In the genomic region with DNA sequence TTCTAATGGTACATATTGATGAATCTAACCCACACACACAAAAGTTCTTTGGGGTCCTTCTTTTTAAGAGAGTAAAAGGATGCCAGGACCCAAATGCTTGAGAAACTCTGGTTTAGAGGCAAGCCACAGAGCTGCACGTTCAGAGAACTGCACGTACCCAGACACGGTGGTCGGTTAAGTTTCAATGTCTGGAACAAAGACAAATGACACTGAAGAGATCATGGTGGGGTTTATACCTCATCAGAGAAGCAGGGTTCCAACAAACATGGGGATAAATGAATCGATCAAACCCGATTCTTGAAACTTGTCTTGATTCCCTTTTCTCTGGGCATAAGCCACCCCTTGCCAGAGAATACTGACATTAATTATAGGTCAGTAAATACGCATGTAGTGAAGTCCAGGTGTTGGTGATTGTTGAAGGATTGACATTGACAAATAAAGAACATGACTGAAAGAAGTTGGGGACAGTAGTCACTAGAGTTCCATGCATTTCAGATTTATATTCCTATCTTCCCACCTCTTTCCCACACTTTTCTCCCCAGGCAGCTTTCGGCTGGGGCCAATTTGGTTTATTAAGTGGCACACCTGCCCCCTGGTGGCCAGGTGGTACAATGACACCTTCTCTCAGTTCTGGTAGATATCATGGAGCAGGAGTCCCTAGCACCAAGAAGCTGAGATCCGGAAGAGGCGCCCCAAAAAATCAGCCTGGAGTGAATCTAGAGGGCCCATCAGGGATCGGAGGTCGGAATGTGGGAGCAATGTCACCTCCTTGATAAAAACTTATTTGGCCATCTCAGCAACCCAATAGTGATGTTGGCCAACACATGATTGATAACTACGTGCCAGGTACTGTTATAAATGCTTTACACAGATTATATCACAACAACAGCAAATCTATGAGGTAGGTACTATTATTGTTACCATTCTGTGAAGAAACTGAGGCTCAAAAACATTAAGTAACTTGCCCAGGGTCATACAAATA, we compare ENCODE assay signal across 8 cellular contexts. TPM values are rescaled to one million over a fixed set of nuclear protein-coding genes. Genes with fewer than 3 reads are reported as not detected.
DNase-seq lines count a peak whose midpoint lies in the region; ATAC-seq and TF ChIP-seq lines count a peak whose summit lies in the region.

No MANE protein-coding gene starts in this region.

- no peak overlapping the region for H3K23ac ChIP-seq in IMR-90 (ENCODE audit: low read depth, low read length)

- no peak overlapping the region for H2BK20ac ChIP-seq in IMR-90 (ENCODE audit: low read depth, low read length)

- no peak overlapping the region for H2AFZ ChIP-seq in IMR-90 (replicated peaks; ENCODE audit: low read length, poor library complexity)

- no peak overlapping the region for H3K56ac ChIP-seq in IMR-90 (ENCODE audit: extremely low read depth, insufficient read depth, low read length)

- H3K4me1 ChIP-seq in IMR-90 (ENCODE audit: control insufficient read depth, insufficient read depth, low read length): peaks cover 14% of the 10 kb centered on the region
- H3K4me1 ChIP-seq in Peyer's patch: peaks cover 0 to 17% (median 6%) of the 10 kb centered on the region in 4 donors

- H4K91ac ChIP-seq in IMR-90 (ENCODE audit: insufficient read depth, low read depth, low read length): no peak overlapping the region

- no peak overlapping the region for H3K9ac ChIP-seq in IMR-90 (ENCODE audit: low read depth, low read length)

- H3K79me1 ChIP-seq in IMR-90 (ENCODE audit: low read depth in 1 of 2, low read length in 2 of 2): no peaks in the 10 kb centered on the region

- dilution Hi-C loops in IMR-90 (cut with HindIII; ENCODE audit: low sequenced_read_pairs, unreplicated experiment): no loop called here

- intact Hi-C loops in IMR-90 (cut with micrococcal nuclease): loop anchor here (1.0 to 2.0 kb wide), 6 partner anchors 19 to 122 kb away; a partner anchor contains a TSS

- no peak overlapping the region for H3K27ac ChIP-seq in IMR-90 (ENCODE audit: insufficient read depth, low read length)
- H3K27ac ChIP-seq in Peyer's patch: peak overlapping the region in 2 of 4 donors; percentile 8 to 43

- H3K9me3 ChIP-seq in IMR-90 (ENCODE audit: control insufficient read depth, insufficient read depth, low read length): no peaks in the 10 kb centered on the region
- H3K9me3 ChIP-seq in Peyer's patch: no peaks in the 10 kb centered on the region

- H4K8ac ChIP-seq in IMR-90 (ENCODE audit: low read depth in 2 of 2, low read length in 2 of 2): no peak overlapping the region

- H3K18ac ChIP-seq in IMR-90 (ENCODE audit: low read depth, low read length): no peak overlapping the region

- H3K36me3 ChIP-seq in IMR-90 (ENCODE audit: control insufficient read depth, insufficient read depth, low read length) (no peaks in the 10 kb centered on the region), Peyer's patch (no peaks in the 10 kb centered on the region)

- TF ChIP-seq CTCF in IMR-90 (conservative IDR thresholded peaks at IDR 0.05; ENCODE audit: low read depth, low read length) (peak; percentile 81), Peyer's patch (IDR thresholded peaks at IDR 0.05) (peak; percentile 85 to 96 (median 90)), foreskin fibroblast (IDR thresholded peaks at IDR 0.05; ENCODE audit: low read depth, low read length) (peak; percentile 79)

- ATAC-seq in IMR-90 (ENCODE audit: low read depth) (peak; percentile 49), HG03571 (IDR thresholded peaks at IDR 0.05; ENCODE audit: unreplicated experiment) (no peak), HG03342 (IDR thresholded peaks at IDR 0.05; ENCODE audit: unreplicated experiment) (no peak)

- H3K4me2 ChIP-seq in IMR-90 (ENCODE audit: low read depth, low read length): no peak overlapping the region

- H3K27me3 ChIP-seq in IMR-90 (ENCODE audit: control insufficient read depth, insufficient read depth, low read length) (no peaks in the 10 kb centered on the region), Peyer's patch (no peaks in the 10 kb centered on the region)

- H2BK120ac ChIP-seq in IMR-90 (ENCODE audit: low read depth, low read length): no peak overlapping the region

- 92% methylated on average over 4 of the region's 13 CpGs; no CpG with 5 or more reads in 1 of the 2 experiments for WGBS in IMR-90 (ENCODE audit: extremely low coverage in 2 of 2, insufficient read length in 1 of 2), 2 experiments

- no peak overlapping the region for H2AK9ac ChIP-seq in IMR-90 (replicated peaks; ENCODE audit: low read depth, low read length, poor library complexity)

- H3K4me3 ChIP-seq in IMR-90 (ENCODE audit: insufficient read depth, low read depth, low read length) (no peak overlapping the region), Peyer's patch (no peak overlapping the region), foreskin fibroblast (ENCODE audit: low read depth in 1 of 2, low read length in 2 of 2) (no peak overlapping the region)

- H3K9me1 ChIP-seq in IMR-90 (ENCODE audit: insufficient read depth, low read length): 0 out of 2 replicates have a peak, but pooled peaks cover 5% of the 10 kb centered on the region

- POLR2A ChIA-PET in IMR-90 (lab: Charles Lee; ENCODE audit: unreplicated experiment): interaction anchor here (1.1 kb wide), 1 partner anchor 9 kb away, joined by 4 read pairs; no protein-coding TSS in a partner anchor

- in situ Hi-C loops in IMR-90 (cut with MboI; ENCODE audit: low sequenced_read_pairs): loop anchor here (5.0 to 10.0 kb wide), 2 partner anchors 93 to 125 kb away; no protein-coding TSS in a partner anchor

- no peaks in the 10 kb centered on the region for H4K20me1 ChIP-seq in IMR-90 (ENCODE audit: insufficient read depth, low read length)

- H3K14ac ChIP-seq in IMR-90 (replicated peaks; ENCODE audit: low read depth, low read length): no peak overlapping the region

- no peak overlapping the region for H2BK15ac ChIP-seq in IMR-90 (ENCODE audit: low read depth, low read length)

- no peak overlapping the region for H4K5ac ChIP-seq in IMR-90 (ENCODE audit: low read depth, low read length)

- no peak overlapping the region for H2AK5ac ChIP-seq in IMR-90 (ENCODE audit: low read depth, low read length)

- H2BK5ac ChIP-seq in IMR-90 (ENCODE audit: low read depth, low read length, poor library complexity, severe bottlenecking): no peak overlapping the region

- no peak for TF ChIP-seq POLR2A in IMR-90 (IDR thresholded peaks at IDR 0.05; ENCODE audit: low read depth, low read length)
- no peak for TF ChIP-seq POLR2A in Peyer's patch (IDR thresholded peaks at IDR 0.05)

- no TSS peak for BruUV-seq in IMR-90 (replicated peaks; lab: Mats Ljungman, UMichigan)

- TF ChIP-seq RAD21 in IMR-90 (IDR thresholded peaks at IDR 0.05; ENCODE audit: low read length): peak; percentile 81

- DNase-seq in DMS53 (lab: John Stamatoyannopoulos, UW) (peak; percentile 95), IMR-90 (peak; percentile 68), Peyer's patch (peak; percentile 68 to 86 (median 82)), foreskin fibroblast (peak; percentile 56 to 88), occipital lobe (lab: John Stamatoyannopoulos, UW) (peak; percentile 43)
- DNase-seq in activated effector memory CD4-positive, alpha-beta T cell treated with anti-CD3 and anti-CD28 coated beads, Interleukin-2, amount 50 U/mL, for 16 hours: peak; percentile 89

- no peak overlapping the region for H3K4ac ChIP-seq in IMR-90 (ENCODE audit: low read depth, low read length)

- CTCF ChIA-PET in IMR-90 (lab: Yijun Ruan, JAX): interaction anchor here (0.7 to 2.5 kb wide), 20 partner anchors 10 to 132 kb away, joined by 3 to 12 read pairs (median 4); a partner anchor contains a TSS

TF ChIP-seq in IMR-90, 13 proteins besides CTCF, POLR2A, EP300 and RAD21:
- TF ChIP-seq SMC3 (IDR thresholded peaks at IDR 0.05; ENCODE audit: low read depth, low read length): peak; percentile 92
- TF ChIP-seq BHLHE40 (IDR thresholded peaks at IDR 0.05; ENCODE audit: low read depth, low read length): no peak
- TF ChIP-seq CHD1 (IDR thresholded peaks at IDR 0.05; ENCODE audit: low read depth, low read length): no peak
- peak; percentile 47; the same call in 1 of the 2 replicates for TF ChIP-seq MAZ (IDR thresholded peaks at IDR 0.05; ENCODE audit: borderline replicate concordance, low read depth, low read length)
- TF ChIP-seq MAFK (IDR thresholded peaks at IDR 0.05; ENCODE audit: low read depth, low read length): no peak

RNA-seq across cellular contexts. Expression of a gene that starts 17.8 kb away (rescaled TPM):
- total RNA-seq in IMR-90 (2012; rRNA removed) (10.4 and 10.6 TPM in 2 replicates), Peyer's patch (10 to 100 TPM in 3 of 4 donors, 1 to 10 TPM in 1; 9.8 to 80.9 (median 36.8) TPM), occipital lobe (5.9 TPM)
- 64.7 and 65.1 TPM in 2 replicates for polyA plus RNA-seq in IMR-90 (2012; rRNA removed)
- polyA plus RNA-seq in IMR-90 (2012; cell fraction: cytosol; rRNA removed): 51.5 and 60.5 TPM in 2 replicates
- 183 and 377 TPM in 2 replicates for polyA plus RNA-seq in IMR-90 (2012; cell fraction: nucleus; rRNA removed; ENCODE audit: low replicate concordance)

Comparison
In these comparisons a context has a peak if more than half of its experiments do, and no peak if none do; other contexts are left out.
1. DNase-seq: peak in every context shown above with its lines; median percentile 95 in DMS53; 89 in activated effector memory CD4-positive, alpha-beta T cell treated with anti-CD3 and anti-CD28 coated beads, Interleukin-2, amount 50 U/mL, for 16 hours; 82 in Peyer's patch; 72 in foreskin fibroblast; 68 in IMR-90; 43 in occipital lobe.